ENCODE assay signal across 8 cellular contexts in genomic region chr10:122164028-122164601, GRCh38.
A peak's percentile ranks its signal among the peaks of the same experiment; 100 is the strongest.
DNase-seq lines count a peak whose midpoint lies in the region; ATAC-seq and TF ChIP-seq lines count a peak whose summit lies in the region.

No MANE protein-coding gene starts in this region.

- H3K27ac ChIP-seq in A673 (ENCODE audit: low read depth, low read length, poor library complexity, severe bottlenecking) = no peak overlapping the region
- H3K27ac ChIP-seq in muscle layer of colon (ENCODE audit: low read depth, low read length) = peak overlapping the region; percentile 19

- H3K27ac Mint-ChIP-seq in activated CD4-positive, alpha-beta T cell treated with anti-CD3 and anti-CD28 coated beads, Interleukin-2, amount 10 ng/mL, durations not matched to agents 24 days and 14 days = no peak overlapping the region

- no peak overlapping the region for H3K4me3 Mint-ChIP-seq in activated CD4-positive, alpha-beta T cell treated with anti-CD3 and anti-CD28 coated beads, Interleukin-2, amount 10 ng/mL, durations not matched to agents 24 days and 14 days

- TF ChIP-seq CTCF in A673 (conservative IDR thresholded peaks at IDR 0.05; ENCODE audit: low read depth, low read length) = no peak

- H3K4me1 ChIP-seq in A673 (ENCODE audit: insufficient read depth, low read length, poor library complexity, severe bottlenecking) (no peaks in the 10 kb centered on the region), muscle layer of colon (ENCODE audit: insufficient read depth, low read length) (peaks cover 40% of the 10 kb centered on the region)

- H3K4me3 ChIP-seq in A673 (ENCODE audit: low read depth, low read length, poor library complexity, severe bottlenecking) = peak overlapping the region; percentile 36
- peak overlapping the region; percentile 37 to 44 for H3K4me3 ChIP-seq in muscle layer of colon (ENCODE audit: low read depth in 1 of 2, low read length in 2 of 2)

- peaks cover 94% of the 10 kb centered on the region for H3K27me3 ChIP-seq in A673 (replicated peaks; ENCODE audit: insufficient read depth, low read depth, low read length, poor library complexity)
- no peaks in the 10 kb centered on the region for H3K27me3 ChIP-seq in muscle layer of colon (ENCODE audit: control insufficient read depth in 1 of 2, insufficient read depth in 2 of 2, low read length in 2 of 2)

- DNase-seq in A673 (ENCODE audit: low spot score) = no peak
- peak; percentile 47 for DNase-seq in NCI-H2107 (lab: John Stamatoyannopoulos, UW)
- peak; percentile 73 for DNase-seq in ecto neural progenitor cell (ENCODE audit: low spot score)
- no peak for DNase-seq in GM19238 (ENCODE audit: insufficient read length, low spot score)
- no peak for DNase-seq in HuH-7.5 (ENCODE audit: low spot score)
- DNase-seq in activated CD4-positive, alpha-beta T cell treated with anti-CD3 and anti-CD28 coated beads, Interleukin-2, amount 10 ng/mL, durations not matched to agents 24 days and 14 days = no peak

- H3K9me3 ChIP-seq in A673 (ENCODE audit: low read depth, low read length, poor library complexity, severe bottlenecking) (no peaks in the 10 kb centered on the region), muscle layer of colon (ENCODE audit: low read length) (no peaks in the 10 kb centered on the region)

- no peaks in the 10 kb centered on the region for H3K9me3 Mint-ChIP-seq in activated CD4-positive, alpha-beta T cell treated with anti-CD3 and anti-CD28 coated beads, Interleukin-2, amount 10 ng/mL, durations not matched to agents 24 days and 14 days

- H3K36me3 Mint-ChIP-seq in activated CD4-positive, alpha-beta T cell treated with anti-CD3 and anti-CD28 coated beads, Interleukin-2, amount 10 ng/mL, durations not matched to agents 24 days and 14 days (ENCODE audit: low read depth) = peaks cover 2% of the 10 kb centered on the region

- H3K4me1 Mint-ChIP-seq in activated CD4-positive, alpha-beta T cell treated with anti-CD3 and anti-CD28 coated beads, Interleukin-2, amount 10 ng/mL, durations not matched to agents 24 days and 14 days = no peaks in the 10 kb centered on the region

- POLR2A ChIA-PET in A673 (lab: Charles Lee; ENCODE audit: low non-redundant PET) = no interaction called here

- intact Hi-C loops in A673 (cut with micrococcal nuclease; ENCODE audit: unreplicated experiment) = no loop called here
- intact Hi-C loops in activated CD4-positive, alpha-beta T cell treated with anti-CD3 and anti-CD28 coated beads, Interleukin-2, amount 10 ng/mL, durations not matched to agents 24 days and 14 days (cut with micrococcal nuclease) = no loop called here

- no peak overlapping the region for H3K9ac ChIP-seq in muscle layer of colon (ENCODE audit: low read length)

- H3K36me3 ChIP-seq in A673 (ENCODE audit: insufficient read depth, low read length, poor library complexity, severe bottlenecking) (no peaks in the 10 kb centered on the region), muscle layer of colon (ENCODE audit: insufficient read depth, low read length) (peaks cover 5% of the 10 kb centered on the region)

- no TSS peak for BruUV-seq in A673 (replicated peaks; lab: Mats Ljungman, UMichigan)

- peaks cover 53% of the 10 kb centered on the region for H3K27me3 Mint-ChIP-seq in activated CD4-positive, alpha-beta T cell treated with anti-CD3 and anti-CD28 coated beads, Interleukin-2, amount 10 ng/mL, durations not matched to agents 24 days and 14 days

- CTCF ChIA-PET in A673 (lab: Charles Lee) = no interaction called here

- ATAC-seq in GM18873 (IDR thresholded peaks at IDR 0.05; ENCODE audit: low FRiP score, unreplicated experiment) = no peak

Comparison
In these comparisons a context has a peak if more than half of its experiments do, and no peak if none do; other contexts are left out.
1. DNase-seq: peak in NCI-H2107 (single experiment) and ecto neural progenitor cell (single experiment); none in A673 (single experiment), GM19238 (single experiment), HuH-7.5 (single experiment) and activated CD4-positive, alpha-beta T cell treated with anti-CD3 and anti-CD28 coated beads, Interleukin-2, amount 10 ng/mL, durations not matched to agents 24 days and 14 days (single experiment).